ENCODE assay signal across 8 cellular contexts in the genomic region with DNA sequence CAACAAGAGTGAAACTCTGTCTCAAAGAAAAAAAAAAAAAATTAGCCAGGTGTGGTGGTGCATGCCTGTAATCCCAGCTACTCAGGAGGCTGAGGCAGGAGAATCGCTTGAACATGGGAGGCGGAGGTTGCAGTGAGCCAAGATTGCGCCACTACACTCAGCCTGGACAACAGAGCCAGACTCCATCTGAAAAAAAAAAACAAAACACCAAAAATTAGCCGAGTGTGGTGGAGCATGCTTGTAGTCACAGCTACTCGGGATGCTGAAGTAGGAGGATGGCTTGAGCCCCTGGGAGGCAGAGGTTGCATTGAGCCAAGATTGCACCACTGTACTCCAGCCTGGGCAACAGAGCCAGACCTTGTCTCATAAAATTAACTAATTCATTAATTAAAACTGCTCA. TPM values are rescaled to one million over a fixed set of nuclear protein-coding genes. Genes with fewer than 3 reads are reported as not detected.
"Had no signal": no experiment of that assay in that cellular context is flagged by ENCODE, and none has a peak within 500 bp of the region (broad histone marks: within the 10 kb centered on the region; RNA-seq: fewer than 3 reads in every experiment).

No MANE protein-coding gene starts in this region.

RNA-seq across cellular contexts. Expression of a gene that starts 35.1 kb away (rescaled TPM):
- total RNA-seq: activated CD4-positive, alpha-beta memory T cell treated with anti-CD3 and anti-CD28 coated beads for 36 hours; activated CD8-positive, alpha-beta memory T cell treated with anti-CD3 and anti-CD28 coated beads for 36 hours; activated T-helper 2 cell treated with anti-CD3 and anti-CD28 coated beads, Interferon-gamma antibody, Interleukin-2, Interleukin-4, amounts not matched to agents 10 μg/mL and 5 μg/mL and 100 μg/mL, durations not matched to agents 14 hours and 24 hours and 36 hours; cerebellum; LHCN-M2; NCI-H460; RPMI7951; SJSA1 had no signal
